Comparison of ENCODE assay signal across 8 cellular contexts in the genomic region with DNA sequence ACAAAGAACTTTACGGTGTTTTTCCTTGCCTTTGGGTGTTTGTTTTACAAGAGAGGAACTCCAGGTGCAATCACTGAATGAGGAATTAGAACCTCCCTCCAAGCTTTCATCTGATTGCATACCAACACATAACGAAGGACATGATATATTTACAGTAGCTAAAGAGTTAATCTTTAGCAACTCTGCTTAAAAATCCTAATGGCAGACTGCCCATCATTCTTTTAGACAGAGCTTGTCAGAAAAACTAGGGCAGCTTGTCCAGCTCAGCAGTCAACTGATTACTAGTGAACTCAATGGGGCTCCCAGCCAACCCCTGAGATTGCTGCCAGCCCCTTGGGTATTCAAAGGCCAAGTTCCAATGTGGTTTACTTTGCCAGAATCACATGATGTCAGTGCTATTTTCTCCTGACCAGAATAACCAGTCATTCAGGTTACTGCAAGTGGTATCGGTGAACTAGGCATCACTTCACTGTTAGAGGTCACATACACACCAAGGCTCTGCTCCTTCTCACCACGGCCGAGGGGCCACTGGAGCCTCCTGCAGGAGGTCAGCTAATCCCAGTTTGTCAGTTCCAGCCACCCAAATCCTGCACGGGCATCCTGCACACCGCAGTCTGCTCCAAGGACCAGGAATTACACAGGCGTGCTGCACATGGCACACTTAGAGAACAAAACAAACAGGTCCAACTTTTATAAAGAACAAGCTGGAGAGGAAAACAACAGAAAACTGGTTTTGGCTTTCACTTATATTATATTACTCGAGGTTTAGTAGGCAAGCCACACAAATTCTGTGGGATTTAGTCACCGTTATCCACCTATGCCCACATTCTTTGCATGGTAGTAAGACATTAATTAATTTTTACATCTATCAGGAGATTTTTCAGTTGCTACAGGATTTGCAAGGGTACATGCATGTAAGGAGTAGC.
DNase-seq lines count a peak whose midpoint lies in the region; ATAC-seq and TF ChIP-seq lines count a peak whose summit lies in the region.

No MANE protein-coding gene starts in this region.

- 11 to 20% (median 13%) methylated on average over 10 of the region's 10 CpGs for WGBS in heart left ventricle, 4 donors

- H3K4me1 Mint-ChIP-seq in immature natural killer cell: no peaks in the 10 kb centered on the region

- H3K9me3 ChIP-seq in heart left ventricle: no peaks in the 10 kb centered on the region

- intact Hi-C loops in heart left ventricle (cut with DNase I): loop anchor here in 9 of 10 donors (5.0 to 10.0 kb wide), 3 partner anchors 53 to 61 kb away; a partner anchor contains a TSS

- H3K27ac ChIP-seq in VCaP: peak overlapping the region; percentile 89
- peak overlapping the region in 11 of 12 donors; percentile 51 to 76 (median 64) for H3K27ac ChIP-seq in heart left ventricle

- H3K4me3 ChIP-seq in heart left ventricle: peak overlapping the region in 7 of 12 donors; percentile 9 to 38 (median 18)

- DNase-seq in HK-2 (ENCODE audit: unreplicated experiment) (peak; percentile 58), heart left ventricle (peak; percentile 85 to 91 (median 88)), renal cortical epithelial cell (ENCODE audit: low read depth) (peak; percentile 96), immature natural killer cell (no peak), NK-92 (lab: John Stamatoyannopoulos, UW; ENCODE audit: unreplicated experiment) (no peak), HUDEP-2 (lab: John Stamatoyannopoulos, UW; ENCODE audit: unreplicated experiment in 76 of 76) (no peak)

- H3K36me3 Mint-ChIP-seq in immature natural killer cell: no peaks in the 10 kb centered on the region

- H3K27me3 ChIP-seq in heart left ventricle: no peaks in the 10 kb centered on the region

- H3K4me1 ChIP-seq in heart left ventricle: peaks cover 3 to 81% (median 56%) of the 10 kb centered on the region in 12 donors

- H3K9me3 Mint-ChIP-seq in immature natural killer cell: peaks cover 0 to 5% (median 3%) of the 10 kb centered on the region in 6 donors

- H3K4me3 Mint-ChIP-seq in immature natural killer cell: no peak overlapping the region

- ATAC-seq in heart left ventricle: peak; percentile 89 to 95 (median 94)
- ATAC-seq in GM18873 (IDR thresholded peaks at IDR 0.05; ENCODE audit: low FRiP score, unreplicated experiment): no peak

- no peak overlapping the region for H3K27ac Mint-ChIP-seq in immature natural killer cell

- H3K27me3 Mint-ChIP-seq in immature natural killer cell (ENCODE audit: low read depth in 3 of 3): peaks cover 0 to 5% (median 0%) of the 10 kb centered on the region in 3 donors

- TF ChIP-seq POLR2A in heart left ventricle (IDR thresholded peaks at IDR 0.05): no peak

- H3K36me3 ChIP-seq in heart left ventricle: peaks cover 0 to 6% (median 0%) of the 10 kb centered on the region in 9 donors

- TF ChIP-seq CTCF in VCaP (conservative IDR thresholded peaks at IDR 0.05): no peak
- peak in 1 of 12 donors; percentile 9 for TF ChIP-seq CTCF in heart left ventricle (IDR thresholded peaks at IDR 0.05)

Comparison
In these comparisons a context has a peak if more than half of its experiments do, and no peak if none do; other contexts are left out.
1. DNase-seq: peak in HK-2 (single experiment), heart left ventricle (5 of 5) and renal cortical epithelial cell (single experiment); none in immature natural killer cell (0 of 3), NK-92 (single experiment) and HUDEP-2 (0 of 76).